ENCODE assay signal across 8 cellular contexts in genomic region chr11:117180020-117180419, GRCh38. TPM values are rescaled to one million over a fixed set of nuclear protein-coding genes. Genes with fewer than 3 reads are reported as not detected.
DNase-seq lines count a peak whose midpoint lies in the region; ATAC-seq lines count a peak whose summit lies in the region.

No MANE protein-coding gene starts in this region.

- no peaks in the 10 kb centered on the region for H3K27me3 Mint-ChIP-seq in activated CD4-positive, alpha-beta T cell treated with anti-CD3 and anti-CD28 coated beads, Interleukin-2, amount 10 ng/mL, durations not matched to agents 24 days and 14 days
- H3K27me3 Mint-ChIP-seq in activated CD4-positive, alpha-beta memory T cell treated with anti-CD3 and anti-CD28 coated beads for 36 hours: no peaks in the 10 kb centered on the region
- H3K27me3 Mint-ChIP-seq in stimulated activated naive CD8-positive, alpha-beta T cell treated with anti-CD3 and anti-CD28 coated beads, Interleukin-15, amount 100 ng/mL, for 72 hours: no peaks in the 10 kb centered on the region

- peaks cover 23% of the 10 kb centered on the region for H3K4me1 Mint-ChIP-seq in activated CD4-positive, alpha-beta T cell treated with anti-CD3 and anti-CD28 coated beads, Interleukin-2, amount 10 ng/mL, durations not matched to agents 24 days and 14 days
- H3K4me1 Mint-ChIP-seq in activated CD4-positive, alpha-beta memory T cell treated with anti-CD3 and anti-CD28 coated beads for 36 hours (ENCODE audit: low read depth): peaks cover 29% of the 10 kb centered on the region
- H3K4me1 Mint-ChIP-seq in stimulated activated naive CD8-positive, alpha-beta T cell treated with anti-CD3 and anti-CD28 coated beads, Interleukin-15, amount 100 ng/mL, for 72 hours: peaks cover 33% of the 10 kb centered on the region

- peak overlapping the region; percentile 85 for H3K27ac Mint-ChIP-seq in activated CD4-positive, alpha-beta T cell treated with anti-CD3 and anti-CD28 coated beads, Interleukin-2, amount 10 ng/mL, durations not matched to agents 24 days and 14 days
- H3K27ac Mint-ChIP-seq in activated CD4-positive, alpha-beta memory T cell treated with anti-CD3 and anti-CD28 coated beads for 36 hours: no peak overlapping the region
- peak overlapping the region in 1 of 2 donors; percentile 87 for H3K27ac Mint-ChIP-seq in stimulated activated naive CD8-positive, alpha-beta T cell treated with anti-CD3 and anti-CD28 coated beads, Interleukin-15, amount 100 ng/mL, for 72 hours

- intact Hi-C loops in activated CD4-positive, alpha-beta T cell treated with anti-CD3 and anti-CD28 coated beads, Interleukin-2, amount 10 ng/mL, durations not matched to agents 24 days and 14 days (cut with micrococcal nuclease): no loop called here
- intact Hi-C loops in activated CD4-positive, alpha-beta memory T cell treated with anti-CD3 and anti-CD28 coated beads for 36 hours (cut with micrococcal nuclease): no loop called here

- CTCF ChIA-PET in activated CD4-positive, alpha-beta memory T cell treated with anti-CD3 and anti-CD28 coated beads for 36 hours (lab: Charles Lee): interaction anchor here (0.6 to 5.1 kb wide), 15 partner anchors 9 to 389 kb away, joined by 3 to 61 read pairs (median 5); partner anchors contain the start of genes APOA1, APOA5 and PCSK7

- no peak for DNase-seq in activated CD4-positive, alpha-beta T cell treated with anti-CD3 and anti-CD28 coated beads, Interleukin-2, amount 10 ng/mL, durations not matched to agents 24 days and 14 days
- no peak for DNase-seq in activated CD4-positive, alpha-beta T cell treated with anti-CD3 and anti-CD28 coated beads, Interleukin-2, amount 50 U/mL, for 1 hour
- no peak for DNase-seq in activated CD4-positive, alpha-beta memory T cell treated with anti-CD3 and anti-CD28 coated beads for 36 hours
- peak; percentile 61 for DNase-seq in hepatic stellate cell (ENCODE audit: low spot score)
- DNase-seq in stimulated activated naive CD8-positive, alpha-beta T cell treated with anti-CD3 and anti-CD28 coated beads, Interleukin-15, amount 100 ng/mL, for 72 hours: no peak
- DNase-seq in NOMO-1 (lab: John Stamatoyannopoulos, UW; ENCODE audit: unreplicated experiment in 2 of 2): no peak
- no peak for DNase-seq in GDM1 (lab: John Stamatoyannopoulos, UW)

- peak overlapping the region; percentile 88 for H3K4me3 Mint-ChIP-seq in activated CD4-positive, alpha-beta T cell treated with anti-CD3 and anti-CD28 coated beads, Interleukin-2, amount 10 ng/mL, durations not matched to agents 24 days and 14 days
- peak overlapping the region; percentile 92 for H3K4me3 Mint-ChIP-seq in activated CD4-positive, alpha-beta memory T cell treated with anti-CD3 and anti-CD28 coated beads for 36 hours
- peak overlapping the region; percentile 95 for H3K4me3 Mint-ChIP-seq in stimulated activated naive CD8-positive, alpha-beta T cell treated with anti-CD3 and anti-CD28 coated beads, Interleukin-15, amount 100 ng/mL, for 72 hours

- no peaks in the 10 kb centered on the region for H3K9me3 Mint-ChIP-seq in activated CD4-positive, alpha-beta T cell treated with anti-CD3 and anti-CD28 coated beads, Interleukin-2, amount 10 ng/mL, durations not matched to agents 24 days and 14 days
- no peaks in the 10 kb centered on the region for H3K9me3 Mint-ChIP-seq in activated CD4-positive, alpha-beta memory T cell treated with anti-CD3 and anti-CD28 coated beads for 36 hours
- no peaks in the 10 kb centered on the region for H3K9me3 Mint-ChIP-seq in stimulated activated naive CD8-positive, alpha-beta T cell treated with anti-CD3 and anti-CD28 coated beads, Interleukin-15, amount 100 ng/mL, for 72 hours

- POLR2A ChIA-PET in activated CD4-positive, alpha-beta memory T cell treated with anti-CD3 and anti-CD28 coated beads for 36 hours (lab: Charles Lee): interaction anchor here (1.9 to 2.9 kb wide), 3 partner anchors 36 to 51 kb away, joined by 9 to 23 read pairs (median 22); partner anchors contain the start of genes PAFAH1B2 and PCSK7

- ATAC-seq in stimulated activated naive CD8-positive, alpha-beta T cell treated with anti-CD3 and anti-CD28 coated beads, Interleukin-15, amount 100 ng/mL, for 72 hours: no peak
- ATAC-seq in HG03025 (IDR thresholded peaks at IDR 0.05; ENCODE audit: low FRiP score, unreplicated experiment): no peak

- peaks cover 7% of the 10 kb centered on the region for H3K36me3 Mint-ChIP-seq in activated CD4-positive, alpha-beta T cell treated with anti-CD3 and anti-CD28 coated beads, Interleukin-2, amount 10 ng/mL, durations not matched to agents 24 days and 14 days (ENCODE audit: low read depth)
- H3K36me3 Mint-ChIP-seq in activated CD4-positive, alpha-beta memory T cell treated with anti-CD3 and anti-CD28 coated beads for 36 hours: no peaks in the 10 kb centered on the region

RNA-seq across cellular contexts. Expression of gene SIDT2, which starts 1.5 kb away (rescaled TPM):
- total RNA-seq in activated CD4-positive, alpha-beta T cell treated with anti-CD3 and anti-CD28 coated beads, Interleukin-2, amount 10 ng/mL, durations not matched to agents 24 days and 14 days: 23.9 and 29.1 TPM in 2 replicates
- total RNA-seq in activated CD4-positive, alpha-beta memory T cell treated with anti-CD3 and anti-CD28 coated beads for 36 hours: 10 to 100 TPM; 21.5 to 26.0 TPM

RNA-seq across cellular contexts. Expression of gene TAGLN, which starts 19.1 kb away (rescaled TPM):
- total RNA-seq in activated CD4-positive, alpha-beta T cell treated with anti-CD3 and anti-CD28 coated beads, Interleukin-2, amount 10 ng/mL, durations not matched to agents 24 days and 14 days: 2.7 and 3.8 TPM in 2 replicates
- 1 to 10 TPM; 3.1 to 4.0 TPM for total RNA-seq in activated CD4-positive, alpha-beta memory T cell treated with anti-CD3 and anti-CD28 coated beads for 36 hours

RNA-seq across cellular contexts. Expression of gene PAFAH1B2, which starts 35.9 kb away (rescaled TPM):
- 79.8 and 81.0 TPM in 2 replicates for total RNA-seq in activated CD4-positive, alpha-beta T cell treated with anti-CD3 and anti-CD28 coated beads, Interleukin-2, amount 10 ng/mL, durations not matched to agents 24 days and 14 days
- 10 to 100 TPM; 61.3 to 61.5 TPM for total RNA-seq in activated CD4-positive, alpha-beta memory T cell treated with anti-CD3 and anti-CD28 coated beads for 36 hours

RNA-seq across cellular contexts. Expression of gene PCSK7, which starts 51.9 kb away (rescaled TPM):
- 160 and 165 TPM in 2 replicates for total RNA-seq in activated CD4-positive, alpha-beta T cell treated with anti-CD3 and anti-CD28 coated beads, Interleukin-2, amount 10 ng/mL, durations not matched to agents 24 days and 14 days
- 100 to 1,000 TPM; 104 to 105 TPM for total RNA-seq in activated CD4-positive, alpha-beta memory T cell treated with anti-CD3 and anti-CD28 coated beads for 36 hours

RNA-seq across cellular contexts. Expression of gene RNF214, which starts 52.5 kb away (rescaled TPM):
- 22.0 and 23.2 TPM in 2 replicates for total RNA-seq in activated CD4-positive, alpha-beta T cell treated with anti-CD3 and anti-CD28 coated beads, Interleukin-2, amount 10 ng/mL, durations not matched to agents 24 days and 14 days
- 10 to 100 TPM; 16.9 to 18.3 TPM for total RNA-seq in activated CD4-positive, alpha-beta memory T cell treated with anti-CD3 and anti-CD28 coated beads for 36 hours
